ENCODE assay signal across 23 cellular contexts in the genomic region with DNA sequence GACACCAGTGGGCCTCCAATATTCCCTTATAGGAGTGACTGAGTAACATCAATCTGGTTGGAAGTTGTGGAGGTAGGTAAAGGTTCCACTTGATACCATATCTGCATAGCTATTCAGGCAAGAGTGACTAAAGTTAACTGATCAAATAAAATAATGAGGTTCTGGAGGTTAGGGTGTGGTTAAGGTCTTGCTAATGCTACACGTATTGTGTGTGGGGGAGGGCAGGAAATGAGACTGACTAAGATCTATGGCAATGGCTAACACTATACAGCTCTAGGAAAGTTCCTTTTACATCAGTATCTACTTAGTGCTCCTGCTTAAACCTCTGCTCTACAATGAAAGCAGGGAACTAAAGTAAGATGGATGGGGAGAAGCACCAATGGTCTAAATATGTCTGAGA.
A peak's percentile ranks its signal among the peaks of the same experiment; 100 is the strongest.
DNase-seq lines count a peak whose midpoint lies in the region; ATAC-seq, FAIRE-seq and TF ChIP-seq lines count a peak whose summit lies in the region.
"Had no signal": no experiment of that assay in that cellular context is flagged by ENCODE, and none has a peak within 500 bp of the region (broad histone marks: within the 10 kb centered on the region; RNA-seq: fewer than 3 reads in every experiment).

No MANE protein-coding gene starts in this region.

- no peak overlapping the region for H3K27ac Mint-ChIP-seq in T-helper 17 cell
- H3K27ac Mint-ChIP-seq: activated naive CD4-positive, alpha-beta T cell treated with anti-CD3 and anti-CD28 coated beads, Interleukin-2, amount 50 U/mL, for 24 hours had no signal

- ATAC-seq in T-helper 17 cell (peak; percentile 81), GM18873 (IDR thresholded peaks at IDR 0.05; ENCODE audit: low FRiP score, unreplicated experiment) (no peak), GM21423 (IDR thresholded peaks at IDR 0.05; ENCODE audit: unreplicated experiment) (no peak)
- ATAC-seq in stimulated activated naive CD8-positive, alpha-beta T cell treated with anti-CD3 and anti-CD28 coated beads, Interleukin-15, Interleukin-2, amounts not matched to agents 100 U/mL and 50 U/mL, for 24 hours = peak; percentile 96
- ATAC-seq: HCT116, right lobe of liver had no signal

- no peak for FAIRE-seq in bronchial epithelial cell (lab: Jason Lieb, UNC)
- FAIRE-seq: colon, islet of Langerhans, urothelium cell line had no signal

- peaks cover 11% of the 10 kb centered on the region for H3K4me1 Mint-ChIP-seq in T-helper 17 cell

- TF ChIP-seq CTCF in bronchial epithelial cell (IDR thresholded peaks at IDR 0.05; ENCODE audit: insufficient read depth, low read length, severe bottlenecking) = no peak

- H3K27me3 Mint-ChIP-seq in T-helper 17 cell = no peaks in the 10 kb centered on the region
- H3K27me3 Mint-ChIP-seq: activated naive CD4-positive, alpha-beta T cell treated with anti-CD3 and anti-CD28 coated beads, Interleukin-2, amount 50 U/mL, for 24 hours had no signal

- no peaks in the 10 kb centered on the region for H3K27me3 ChIP-seq in bronchial epithelial cell (ENCODE audit: control insufficient read depth, insufficient read depth, low read length)
- H3K27me3 ChIP-seq: right lobe of liver had no signal

- no peaks in the 10 kb centered on the region for H3K36me3 ChIP-seq in bronchial epithelial cell (ENCODE audit: control insufficient read depth, insufficient read depth, low read length)
- H3K36me3 ChIP-seq: right lobe of liver had no signal

- no peak overlapping the region for H3K4me3 ChIP-seq in bronchial epithelial cell (ENCODE audit: low read depth, low read length)
- H3K4me3 ChIP-seq: lung, right lobe of liver had no signal

- peaks cover 3% of the 10 kb centered on the region for H3K36me3 Mint-ChIP-seq in T-helper 17 cell (ENCODE audit: low read depth)
- H3K36me3 Mint-ChIP-seq: activated naive CD4-positive, alpha-beta T cell treated with anti-CD3 and anti-CD28 coated beads, Interleukin-2, amount 50 U/mL, for 24 hours; CD14-positive monocyte had no signal

- H3K4me3 Mint-ChIP-seq in T-helper 17 cell = no peak overlapping the region
- H3K4me3 Mint-ChIP-seq: activated naive CD4-positive, alpha-beta T cell treated with anti-CD3 and anti-CD28 coated beads, Interleukin-2, amount 50 U/mL, for 24 hours; CD14-positive monocyte had no signal

- DNase-seq in activated naive CD4-positive, alpha-beta T cell treated with Interleukin-2 at 50 U/mL for 16 hours = peak; percentile 36
- DNase-seq in activated naive CD4-positive, alpha-beta T cell (lab: John Stamatoyannopoulos, UW) = no peak
- no peak for DNase-seq in T-helper 17 cell
- DNase-seq in bronchial epithelial cell (ENCODE audit: low read depth) = peak; percentile 76
- no peak for DNase-seq in stimulated activated naive CD8-positive, alpha-beta T cell treated with anti-CD3 and anti-CD28 coated beads, Interleukin-15, Interleukin-2, amounts not matched to agents 100 U/mL and 50 U/mL, for 24 hours
- no peak for DNase-seq in NCI-H2107 treated with DMSO at 0.1 percent for 48 hours (lab: John Stamatoyannopoulos, UW; ENCODE audit: unreplicated experiment)
- DNase-seq: ACHN, DMS79, NCI-H1417, NCI-H2171 treated with DMSO at 0.1 percent for 48 hours, NCI-H69, right lobe of liver, SHP77 treated with DMSO at 0.1 percent for 48 hours, substantia nigra had no signal

- H3K9me3 ChIP-seq in T-helper 17 cell (ENCODE audit: control insufficient read depth, low read length, poor library complexity, severe bottlenecking) = no peaks in the 10 kb centered on the region
- H3K9me3 ChIP-seq: right lobe of liver had no signal

Comparison
In these comparisons a context has a peak if more than half of its experiments do, and no peak if none do; other contexts are left out.
1. DNase-seq: peak in activated naive CD4-positive, alpha-beta T cell treated with Interleukin-2 at 50 U/mL for 16 hours (single experiment) and bronchial epithelial cell (single experiment); none in activated naive CD4-positive, alpha-beta T cell (0 of 4), T-helper 17 cell (0 of 3), stimulated activated naive CD8-positive, alpha-beta T cell treated with anti-CD3 and anti-CD28 coated beads, Interleukin-15, Interleukin-2, amounts not matched to agents 100 U/mL and 50 U/mL, for 24 hours (single experiment) and NCI-H2107 treated with DMSO at 0.1 percent for 48 hours (single experiment).
2. ATAC-seq: peak in T-helper 17 cell (single experiment) and stimulated activated naive CD8-positive, alpha-beta T cell treated with anti-CD3 and anti-CD28 coated beads, Interleukin-15, Interleukin-2, amounts not matched to agents 100 U/mL and 50 U/mL, for 24 hours (single experiment); none in GM18873 (single experiment) and GM21423 (single experiment).